16 cellular contexts compared by ENCODE assay signal in genomic region chr2:162071016-162071415, GRCh38. TPM values are rescaled to one million over a fixed set of nuclear protein-coding genes. Genes with fewer than 3 reads are reported as not detected.
DNase-seq lines count a peak whose midpoint lies in the region; ATAC-seq and TF ChIP-seq lines count a peak whose summit lies in the region.
"Had no signal": no experiment of that assay in that cellular context is flagged by ENCODE, and none has a peak within 500 bp of the region (broad histone marks: within the 10 kb centered on the region; RNA-seq: fewer than 3 reads in every experiment).

No MANE protein-coding gene starts in this region.

- DNase-seq in activated T-cell treated with anti-CD3 and anti-CD28 coated beads, Interleukin-2, amount 50 U/mL, for 72 hours, result no peak
- DNase-seq in activated T-cell treated with anti-CD3 and anti-CD28 coated beads for 4 hours, result no peak
- peak; percentile 29 for DNase-seq in HT1080 (ENCODE audit: low read depth)
- peak; percentile 53 for DNase-seq in choroid plexus epithelial cell (ENCODE audit: low read depth)
- no peak for DNase-seq in trophoblast cell
- no peak for DNase-seq in neuronal stem cell (ENCODE audit: low spot score)
- DNase-seq in SKM-1 (lab: John Stamatoyannopoulos, UW; ENCODE audit: unreplicated experiment), result no peak
- no peak for DNase-seq in putamen (ENCODE audit: low spot score)
- DNase-seq: activated CD4-positive, alpha-beta T cell treated with anti-CD3 and anti-CD28 coated beads, Interleukin-2, amount 50 U/mL, for 1 hour; activated naive CD4-positive, alpha-beta T cell treated with anti-CD3 and anti-CD28 coated beads, Interleukin-2, amount 50 U/mL, for 16 hours; erythroblast; hippocampal formation; NCI-H2029; NCI-H82 had no signal

- H3K27ac ChIP-seq in trophoblast cell (ENCODE audit: low read depth, low read length), result peak overlapping the region; percentile 17
- H3K27ac ChIP-seq in neuronal stem cell (replicated peaks; ENCODE audit: low read length), result no peak overlapping the region
- H3K27ac ChIP-seq: neural progenitor cell, suprapubic skin had no signal

- H4K8ac ChIP-seq in trophoblast cell (ENCODE audit: low read depth, low read length) (peak overlapping the region; percentile 36), neuronal stem cell (ENCODE audit: low read depth, low read length) (no peak overlapping the region)

- H4K91ac ChIP-seq in trophoblast cell (ENCODE audit: low read depth, low read length) (peak overlapping the region; percentile 59), neuronal stem cell (ENCODE audit: low read depth, low read length, poor library complexity) (no peak overlapping the region)

- H3K79me2 ChIP-seq in trophoblast cell (ENCODE audit: control insufficient read depth, insufficient read depth, low read length, poor library complexity), result peaks cover 3% of the 10 kb centered on the region

- no peak overlapping the region for H3K27ac Mint-ChIP-seq in activated T-cell treated with anti-CD3 and anti-CD28 coated beads, Interleukin-2, amount 50 U/mL, for 72 hours
- H3K27ac Mint-ChIP-seq: neural progenitor cell had no signal

- WGBS in trophoblast cell (ENCODE audit: extremely low coverage, insufficient coverage, insufficient read length), result no CpG with 5 or more reads among the region's 2 CpGs
- no CpG with 5 or more reads among the region's 2 CpGs for WGBS in neuronal stem cell (ENCODE audit: extremely low coverage in 2 of 2, insufficient read length in 2 of 2, insufficient replicate concordance in 1 of 2), 2 donors

- H2BK12ac ChIP-seq in trophoblast cell (ENCODE audit: low read length) (peak overlapping the region; percentile 75), neuronal stem cell (ENCODE audit: low read length) (no peak overlapping the region)

- no peak overlapping the region for H4K12ac ChIP-seq in trophoblast cell (ENCODE audit: low read depth, low read length)

- H3K4me3 Mint-ChIP-seq in activated T-cell treated with anti-CD3 and anti-CD28 coated beads, Interleukin-2, amount 50 U/mL, for 72 hours, result peak overlapping the region; percentile 29 to 42
- H3K4me3 Mint-ChIP-seq: neural progenitor cell had no signal

- H3K79me1 ChIP-seq in trophoblast cell (ENCODE audit: low read length) (peaks cover 21% of the 10 kb centered on the region), neuronal stem cell (ENCODE audit: low read depth, low read length) (no peaks in the 10 kb centered on the region)

- H2BK15ac ChIP-seq in neuronal stem cell (ENCODE audit: low read length), result no peak overlapping the region

- no peak for ATAC-seq in activated T-cell treated with anti-CD3 and anti-CD28 coated beads, Interleukin-2, amount 50 U/mL, for 72 hours (replicated peaks in 1 of 2)

- H2AK5ac ChIP-seq in trophoblast cell (ENCODE audit: low read length) (no peak overlapping the region), neuronal stem cell (ENCODE audit: low read depth, low read length) (no peak overlapping the region)

- H2BK120ac ChIP-seq in trophoblast cell (ENCODE audit: insufficient read depth, low read length, poor library complexity), result peak overlapping the region; percentile 39
- H2BK120ac ChIP-seq in neuronal stem cell (ENCODE audit: low read depth, low read length), result no peak overlapping the region

- H3K27me3 Mint-ChIP-seq in activated T-cell treated with anti-CD3 and anti-CD28 coated beads, Interleukin-2, amount 50 U/mL, for 72 hours (ENCODE audit: low read depth), result no peaks in the 10 kb centered on the region

- H3K9me3 Mint-ChIP-seq in activated T-cell treated with anti-CD3 and anti-CD28 coated beads, Interleukin-2, amount 50 U/mL, for 72 hours, result no peaks in the 10 kb centered on the region
- H3K9me3 Mint-ChIP-seq: neural progenitor cell had no signal

- peak overlapping the region; percentile 17 for H3K4ac ChIP-seq in trophoblast cell (ENCODE audit: low read depth, low read length)
- H3K4ac ChIP-seq in neuronal stem cell (ENCODE audit: low read length), result no peak overlapping the region

- H3K4me1 ChIP-seq in trophoblast cell (ENCODE audit: control insufficient read depth in 1 of 2, insufficient read depth in 2 of 2, low read length in 2 of 2) (peaks cover 15 to 27% of the 10 kb centered on the region in 2 experiments), neuronal stem cell (ENCODE audit: control insufficient read depth in 2 of 2, insufficient read depth in 1 of 2, low read depth in 1 of 2, low read length in 2 of 2) (peaks cover 5 to 18% of the 10 kb centered on the region in 2 donors)

- no peaks in the 10 kb centered on the region for H3K9me3 ChIP-seq in trophoblast cell (ENCODE audit: insufficient read depth, low read depth, low read length)
- H3K9me3 ChIP-seq in neuronal stem cell (replicated peaks in 1 of 2; ENCODE audit: control insufficient read depth in 2 of 2, insufficient read depth in 1 of 2, low read depth in 1 of 2, low read length in 2 of 2), result peaks cover 0 to 7% of the 10 kb centered on the region in 2 donors
- H3K9me3 ChIP-seq: suprapubic skin had no signal

- no peak overlapping the region for H3K4me3 ChIP-seq in choroid plexus epithelial cell (ENCODE audit: low read depth, low read length)
- H3K4me3 ChIP-seq in trophoblast cell (ENCODE audit: low read depth, low read length), result no peak overlapping the region
- no peak overlapping the region for H3K4me3 ChIP-seq in neuronal stem cell (ENCODE audit: low read length in 2 of 2)
- H3K4me3 ChIP-seq: neural progenitor cell, suprapubic skin had no signal

- peaks cover 8 to 15% of the 10 kb centered on the region in 2 donors for H3K36me3 Mint-ChIP-seq in activated T-cell treated with anti-CD3 and anti-CD28 coated beads, Interleukin-2, amount 50 U/mL, for 72 hours (ENCODE audit: insufficient read depth in 2 of 2)
- H3K36me3 Mint-ChIP-seq: neural progenitor cell had no signal

- no peak overlapping the region for H3K18ac ChIP-seq in trophoblast cell (ENCODE audit: low read length)
- no peak overlapping the region for H3K18ac ChIP-seq in neuronal stem cell (ENCODE audit: low read length)

- H2AFZ ChIP-seq in trophoblast cell (ENCODE audit: insufficient read depth, low read length, poor library complexity) (no peak overlapping the region), neuronal stem cell (ENCODE audit: low read length) (no peak overlapping the region)
- H2AFZ ChIP-seq: neural progenitor cell had no signal

- H3K36me3 ChIP-seq in trophoblast cell (ENCODE audit: control insufficient read depth in 1 of 2, insufficient read depth in 2 of 2, low read length in 2 of 2) (no peaks in the 10 kb centered on the region), neuronal stem cell (replicated peaks in 1 of 2; ENCODE audit: control insufficient read depth in 2 of 2, insufficient read depth in 2 of 2, low read length in 2 of 2) (no peaks in the 10 kb centered on the region)
- H3K36me3 ChIP-seq: neural progenitor cell, suprapubic skin had no signal

- H3K9ac ChIP-seq in trophoblast cell (ENCODE audit: low read length) (no peak overlapping the region), neuronal stem cell (ENCODE audit: low read depth, low read length, poor library complexity) (no peak overlapping the region)
- H3K9ac ChIP-seq: neural progenitor cell had no signal

- H3K14ac ChIP-seq in trophoblast cell (ENCODE audit: low read length) (no peak overlapping the region), neuronal stem cell (ENCODE audit: low read length) (no peak overlapping the region)

- TF ChIP-seq CTCF in choroid plexus epithelial cell (conservative IDR thresholded peaks at IDR 0.05; ENCODE audit: low read depth, low read length), result no peak

- H2BK5ac ChIP-seq in trophoblast cell (ENCODE audit: low read depth, low read length, poor library complexity), result no peak overlapping the region
- H2BK5ac ChIP-seq in neuronal stem cell (ENCODE audit: low read length), result no peak overlapping the region

- H3K23ac ChIP-seq in trophoblast cell (ENCODE audit: low read length), result no peak overlapping the region
- H3K23ac ChIP-seq in neuronal stem cell (ENCODE audit: low read depth, low read length, poor library complexity), result no peak overlapping the region

- H3K4me1 Mint-ChIP-seq in activated T-cell treated with anti-CD3 and anti-CD28 coated beads, Interleukin-2, amount 50 U/mL, for 72 hours (ENCODE audit: low read depth), result peaks cover 55% of the 10 kb centered on the region

- H3K27me3 ChIP-seq in trophoblast cell (ENCODE audit: insufficient read depth, low read length), result no peaks in the 10 kb centered on the region
- H3K27me3 ChIP-seq in neuronal stem cell (ENCODE audit: control insufficient read depth in 3 of 3, insufficient read depth in 3 of 3, low read depth in 1 of 3, low read length in 3 of 3), result peaks cover 3 to 36% (median 9%) of the 10 kb centered on the region in 3 experiments

- H3K4me2 ChIP-seq in trophoblast cell (ENCODE audit: low read length), result no peak overlapping the region
- H3K4me2 ChIP-seq in neuronal stem cell (ENCODE audit: insufficient read depth, low read length, poor library complexity, severe bottlenecking), result no peak overlapping the region
- H3K4me2 ChIP-seq: neural progenitor cell had no signal

RNA-seq across cellular contexts. Expression of gene DPP4, which starts 3.0 kb away (rescaled TPM):
- total RNA-seq in activated T-cell treated with anti-CD3 and anti-CD28 coated beads, Interleukin-2, amount 50 U/mL, for 72 hours, result 10 to 100 TPM; 37.6 to 52.9 TPM
- not detected in 2 replicates for total RNA-seq in HT1080 (2014; rRNA removed; shearing (Covaris generic))
- polyA plus RNA-seq in HT1080 (2015; cell fraction: cytosol; rRNA removed), result not detected in 2 replicates
- not detected in 2 replicates for polyA plus RNA-seq in HT1080 (2015; cell fraction: nucleus; rRNA removed)
- polyA plus RNA-seq in trophoblast cell (2013), result 28.3 and 29.4 TPM in 2 replicates
- 0.49 TPM for polyA plus RNA-seq in neuronal stem cell (2013, experiment 1 of 2)
- polyA plus RNA-seq in neuronal stem cell (2013, experiment 2 of 2), result 0.46 TPM

Comparison
In these comparisons a context has a peak if more than half of its experiments do, and no peak if none do; other contexts are left out.
1. DNase-seq: peak in HT1080 (single experiment) and choroid plexus epithelial cell (single experiment); none in activated T-cell treated with anti-CD3 and anti-CD28 coated beads, Interleukin-2, amount 50 U/mL, for 72 hours (0 of 2), activated T-cell treated with anti-CD3 and anti-CD28 coated beads for 4 hours (single experiment), trophoblast cell (0 of 2), neuronal stem cell (single experiment), SKM-1 (single experiment) and putamen (single experiment).
2. RNA of gene DPP4, which starts 3.0 kb away (total RNA-seq): 37.6 to 52.9 TPM in activated T-cell treated with anti-CD3 and anti-CD28 coated beads, Interleukin-2, amount 50 U/mL, for 72 hours; not detected in HT1080; every median in the first group is over 10 times any median in the second.